16 cellular contexts compared by ENCODE assay signal in the genomic region with DNA sequence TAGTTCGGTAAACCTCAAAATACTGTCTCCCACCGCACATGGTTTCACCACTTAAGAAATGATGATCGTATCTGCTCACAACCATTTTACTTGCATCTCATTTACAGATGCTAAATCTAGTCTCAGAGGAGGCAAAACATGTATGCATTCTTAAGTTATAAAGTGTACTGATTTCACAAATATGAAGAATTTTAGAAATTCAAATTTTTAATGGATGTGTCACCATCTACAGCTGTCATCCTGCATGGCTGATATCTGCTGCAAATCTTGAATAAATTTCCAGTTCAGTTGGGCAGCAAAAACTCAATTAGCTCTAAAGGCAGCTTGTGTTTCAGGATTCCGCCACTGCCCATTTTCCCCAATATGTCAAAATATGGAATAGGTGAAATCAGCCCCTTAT.
DNase-seq lines count a peak whose midpoint lies in the region; ATAC-seq, FAIRE-seq and TF ChIP-seq lines count a peak whose summit lies in the region.
"Had no signal": no experiment of that assay in that cellular context is flagged by ENCODE, and none has a peak within 500 bp of the region (broad histone marks: within the 10 kb centered on the region; RNA-seq: fewer than 3 reads in every experiment).

No MANE protein-coding gene starts in this region.

- DNase-seq in AG10803 (ENCODE audit: low read depth) (peak; percentile 41), HS-5 (ENCODE audit: low read depth) (peak; percentile 76), endothelial cell of umbilical vein (ENCODE audit: low read depth, low spot score) (no peak), NCI-H526 (lab: John Stamatoyannopoulos, UW) (no peak), NCI-H187 treated with DMSO at 0.1 percent for 48 hours (lab: John Stamatoyannopoulos, UW) (no peak), GOT3 (lab: John Stamatoyannopoulos, UW) (no peak)
- DNase-seq: activated B cell treated with CpG ODN at 0.5 μM for 24 hours; activated naive CD4-positive, alpha-beta T cell treated with anti-CD3 and anti-CD28 coated beads, Interleukin-2, amount 50 U/mL, for 16 hours; NCI-H2081 treated with DMSO at 0.1 percent for 48 hours; pancreas; stimulated activated CD4-positive, alpha-beta T cell treated with anti-CD3 and anti-CD28 coated beads, Interleukin-1b, Interleukin-23, amount 100 ng/mL, for 48 hours had no signal

- H3K9me1 ChIP-seq in endothelial cell of umbilical vein (replicated peaks; ENCODE audit: control insufficient read depth, extremely low read depth, insufficient read depth, low read length), result no peaks in the 10 kb centered on the region

- H3K9me3 ChIP-seq in endothelial cell of umbilical vein (replicated peaks; ENCODE audit: control insufficient read depth, insufficient read depth, low read length) (no peaks in the 10 kb centered on the region), parathyroid adenoma (ENCODE audit: control insufficient read depth, low read length) (no peaks in the 10 kb centered on the region)
- H3K9me3 ChIP-seq: pancreas had no signal

- POLR2A ChIA-PET in endothelial cell of umbilical vein (lab: Charles Lee), result no interaction called here

- H4K20me1 ChIP-seq in endothelial cell of umbilical vein (replicated peaks; ENCODE audit: control insufficient read depth, extremely low read depth, insufficient read depth, low read length), result no peaks in the 10 kb centered on the region

- no peak overlapping the region for H3K27ac ChIP-seq in endothelial cell of umbilical vein (ENCODE audit: insufficient read depth, low read depth, low read length)
- H3K27ac ChIP-seq in parathyroid adenoma, result no peak overlapping the region
- H3K27ac ChIP-seq: epithelial cell of prostate, HL-60, pancreas had no signal

- H2AFZ ChIP-seq in endothelial cell of umbilical vein (ENCODE audit: low read depth, low read length) (no peak overlapping the region), parathyroid adenoma (peak overlapping the region; percentile 45)
- H2AFZ ChIP-seq: GM23338 had no signal

- no TSS peak for BruUV-seq in endothelial cell of umbilical vein (replicated peaks; lab: Mats Ljungman, UMichigan)

- no peak for TF ChIP-seq POLR2A in endothelial cell of umbilical vein (IDR thresholded peaks at IDR 0.05; ENCODE audit: low read depth, low read length)

- H3K27me3 ChIP-seq in endothelial cell of umbilical vein (ENCODE audit: control insufficient read depth in 2 of 2, insufficient read depth in 2 of 2, low read length in 2 of 2) (no peaks in the 10 kb centered on the region), parathyroid adenoma (ENCODE audit: control insufficient read depth, insufficient read depth, low read length) (no peaks in the 10 kb centered on the region)
- H3K27me3 ChIP-seq: pancreas had no signal

- H3K4me1 ChIP-seq in endothelial cell of umbilical vein (ENCODE audit: control insufficient read depth, extremely low read depth, insufficient read depth, low read length), result no peaks in the 10 kb centered on the region
- no peaks in the 10 kb centered on the region for H3K4me1 ChIP-seq in parathyroid adenoma

- intact Hi-C loops in endothelial cell of umbilical vein (cut with micrococcal nuclease), result loop anchor here (5.0 kb wide), 1 partner anchor 242 kb away; a partner anchor contains a TSS

- no peak for FAIRE-seq in endothelial cell of umbilical vein (lab: Jason Lieb, UNC)
- FAIRE-seq: pancreas had no signal

- CTCF ChIA-PET in endothelial cell of umbilical vein (lab: Charles Lee), result interaction anchor here (1.2 to 2.0 kb wide), 2 partner anchors 10 to 807 kb away, joined by 4 to 7 read pairs; no protein-coding TSS in a partner anchor

- ATAC-seq in HG03139 (IDR thresholded peaks at IDR 0.05; ENCODE audit: unreplicated experiment), result no peak
- ATAC-seq: GM23338 had no signal

- dilution Hi-C loops in endothelial cell of umbilical vein (cut with MboI; ENCODE audit: extremely low pct_ligation_motif_present, low sequenced_read_pairs), result no loop called here

- H3K4me2 ChIP-seq in endothelial cell of umbilical vein (ENCODE audit: insufficient read depth, low read length) (peak overlapping the region; percentile 74), parathyroid adenoma (ENCODE audit: low read length) (no peak overlapping the region)
- H3K4me2 ChIP-seq: GM23338 had no signal

- TF ChIP-seq CTCF in AG10803 (conservative IDR thresholded peaks at IDR 0.05; ENCODE audit: low read length) (no peak), endothelial cell of umbilical vein (IDR thresholded peaks at IDR 0.05; ENCODE audit: extremely low read depth in 1 of 2, insufficient read depth in 1 of 2, low read depth in 1 of 2, low read length in 2 of 2) (no peak), parathyroid adenoma (IDR thresholded peaks at IDR 0.05) (no peak)

- H3K4me3 ChIP-seq in AG10803 (ENCODE audit: low read length) (peak overlapping the region; percentile 45), endothelial cell of umbilical vein (replicated peaks in 1 of 3; ENCODE audit: insufficient read depth in 1 of 3, low read depth in 1 of 3, low read length in 3 of 3) (no peak overlapping the region), parathyroid adenoma (ENCODE audit: low read depth, low read length) (peak overlapping the region; percentile 34)
- H3K4me3 ChIP-seq: GM23338, pancreas had no signal

- H3K9ac ChIP-seq in endothelial cell of umbilical vein (replicated peaks; ENCODE audit: extremely low read depth, insufficient read depth, low read length), result no peak overlapping the region
- H3K9ac ChIP-seq in parathyroid adenoma, result no peak overlapping the region

- H3K79me2 ChIP-seq in endothelial cell of umbilical vein (ENCODE audit: control insufficient read depth, insufficient read depth, low read length) (no peaks in the 10 kb centered on the region), parathyroid adenoma (no peaks in the 10 kb centered on the region)

- H3K36me3 ChIP-seq in endothelial cell of umbilical vein (ENCODE audit: control insufficient read depth in 2 of 2, extremely low read depth in 1 of 2, insufficient read depth in 2 of 2, low read length in 2 of 2) (no peaks in the 10 kb centered on the region), parathyroid adenoma (ENCODE audit: control insufficient read depth, insufficient read depth, low read length) (no peaks in the 10 kb centered on the region)
- H3K36me3 ChIP-seq: pancreas had no signal

TF ChIP-seq in endothelial cell of umbilical vein, 7 proteins besides CTCF, POLR2A, EP300 and RAD21:
- TF ChIP-seq MYC (IDR thresholded peaks at IDR 0.05; ENCODE audit: low read depth, low read length) (no peak), POLR2AphosphoS5 (IDR thresholded peaks at IDR 0.05; ENCODE audit: insufficient read depth, low read depth, low read length) (no peak), JUN (IDR thresholded peaks at IDR 0.05; ENCODE audit: borderline replicate concordance, insufficient read depth, insufficient read length, low read depth) (no peak), EZH2 (IDR thresholded peaks at IDR 0.05; ENCODE audit: borderline replicate concordance, low read depth, low read length, severe bottlenecking) (no peak), FOS (IDR thresholded peaks at IDR 0.05; ENCODE audit: borderline replicate concordance, insufficient read depth, low read length) (no peak), GATA2 (IDR thresholded peaks at IDR 0.05; ENCODE audit: insufficient read depth, insufficient read length, low read depth, low read length) (no peak)
- TF ChIP-seq, protein P1, sequence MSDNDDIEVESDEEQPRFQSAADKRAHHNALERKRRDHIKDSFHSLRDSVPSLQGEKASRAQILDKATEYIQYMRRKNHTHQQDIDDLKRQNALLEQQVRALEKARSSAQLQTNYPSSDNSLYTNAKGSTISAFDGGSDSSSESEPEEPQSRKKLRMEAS (IDR thresholded peaks at IDR 0.05; ENCODE audit: insufficient read depth, insufficient read length), result no peak

Comparison
In these comparisons a context has a peak if more than half of its experiments do, and no peak if none do; other contexts are left out.
1. DNase-seq: peak in AG10803 (single experiment) and HS-5 (single experiment); none in endothelial cell of umbilical vein (single experiment), NCI-H526 (0 of 2), NCI-H187 treated with DMSO at 0.1 percent for 48 hours (single experiment) and GOT3 (single experiment).
2. H3K4me3 ChIP-seq: peak in AG10803 (single experiment) and parathyroid adenoma (single experiment); none in endothelial cell of umbilical vein (0 of 3).